ENCODE assay signal across 28 cellular contexts in the genomic region with DNA sequence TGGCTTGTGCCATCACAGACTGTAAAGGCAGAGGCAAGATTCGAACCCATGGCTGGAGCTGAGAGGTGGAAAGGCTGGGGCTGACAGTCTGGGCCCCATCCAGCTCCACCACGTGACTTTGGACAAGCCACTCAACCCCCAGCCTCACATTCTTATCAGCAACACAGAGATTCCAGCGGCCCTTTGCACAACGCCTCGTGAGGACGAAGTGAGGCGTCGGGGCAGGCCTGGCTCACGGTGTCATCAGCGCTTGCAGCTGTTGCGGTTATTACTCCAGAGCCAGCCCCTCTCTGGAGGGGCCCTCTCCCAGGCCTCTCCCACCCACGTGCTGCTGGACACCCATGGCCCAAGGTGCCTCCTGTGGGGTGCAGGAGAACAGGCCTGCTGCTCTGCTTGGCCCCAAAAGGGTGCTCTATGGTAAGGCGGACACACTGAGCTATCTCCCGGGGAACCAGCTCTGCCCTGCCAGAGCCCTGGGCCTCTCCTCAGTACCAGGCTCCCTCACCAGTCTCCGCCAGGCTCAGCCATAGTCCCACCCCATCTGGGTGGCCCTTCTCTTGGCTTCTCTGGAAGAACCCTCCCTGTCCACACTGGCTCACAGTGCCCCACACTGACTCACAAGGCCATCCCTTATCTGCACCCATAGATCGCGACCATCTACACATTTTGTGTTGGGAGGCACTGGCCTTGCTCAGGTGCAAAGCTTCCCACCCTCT. TPM values are rescaled to one million over a fixed set of nuclear protein-coding genes. Genes with fewer than 3 reads are reported as not detected.
"Had no signal": no experiment of that assay in that cellular context is flagged by ENCODE, and none has a peak within 500 bp of the region (broad histone marks: within the 10 kb centered on the region; RNA-seq: fewer than 3 reads in every experiment).

No MANE protein-coding gene starts in this region.

- H3K27me3 ChIP-seq: breast epithelium, esophagus squamous epithelium, right lobe of liver, stomach, thyroid gland, upper lobe of right lung had no signal

- H3K4me1 ChIP-seq: breast epithelium, thyroid gland, upper lobe of right lung had no signal

- H3K27ac ChIP-seq: breast epithelium, epithelial cell of prostate, esophagus squamous epithelium, right lobe of liver, stomach, thyroid gland, upper lobe of right lung had no signal

- H3K9me3 ChIP-seq: breast epithelium, esophagus squamous epithelium, right lobe of liver, stomach, thyroid gland, upper lobe of right lung had no signal

- DNase-seq: activated CD4-positive, alpha-beta T cell treated with anti-CD3 and anti-CD28 coated beads for 1 hour; activated effector memory CD4-positive, alpha-beta T cell treated with anti-CD3 and anti-CD28 coated beads, Interleukin-2, amount 50 U/mL, for 16 hours; activated naive CD4-positive, alpha-beta T cell treated with anti-CD3 and anti-CD28 coated beads for 36 hours; amygdala; central memory CD4-positive, alpha-beta T cell; dermis blood vessel endothelial cell; effector CD4-positive, alpha-beta T cell; esophagus squamous epithelium; islet precursor cell; left cardiac atrium; mammary epithelial cell; right lobe of liver; stimulated activated CD4-positive, alpha-beta T cell treated with anti-CD3 and anti-CD28 coated beads, Interleukin-12 subunit alpha, Interleukin-12 subunit beta, amount 100 ng/mL, for 4 hours; stimulated activated CD4-positive, alpha-beta T cell treated with anti-CD3 and anti-CD28 coated beads, Interleukin-4, amount 100 ng/mL, for 24 hours; stomach; T-helper 2 cell; thyroid gland; upper lobe of right lung had no signal

- H3K27me3 Mint-ChIP-seq: progenitor cell of endocrine pancreas; stimulated activated memory B cell treated with anti-CD40 and anti-IgM and Interleukin-4, amounts not matched to agents 10 μg/mL and 1 μg/mL and 100 μg/mL, for 72 hours had no signal

- H3K9me3 Mint-ChIP-seq: activated naive CD4-positive, alpha-beta T cell treated with anti-CD3 and anti-CD28 coated beads for 36 hours; activated T-helper 1 cell treated with anti-CD3 and anti-CD28 coated beads, Interleukin-12 subunit alpha, Interleukin-12 subunit beta, Interleukin-2, Interleukin-4 antibody, amounts not matched to agents 30 ng/mL and 10 ng/mL and 1 ng/mL, durations not matched to agents 14 hours and 24 hours and 36 hours; nephron; stimulated activated memory B cell treated with anti-CD40 and anti-IgM and Interleukin-4, amounts not matched to agents 10 μg/mL and 1 μg/mL and 100 μg/mL, for 72 hours; WTC11 had no signal

- H3K27ac Mint-ChIP-seq: activated naive CD4-positive, alpha-beta T cell treated with anti-CD3 and anti-CD28 coated beads for 36 hours; activated T-helper 1 cell treated with anti-CD3 and anti-CD28 coated beads, Interleukin-12 subunit alpha, Interleukin-12 subunit beta, Interleukin-2, Interleukin-4 antibody, amounts not matched to agents 30 ng/mL and 10 ng/mL and 1 ng/mL, durations not matched to agents 14 hours and 24 hours and 36 hours; nephron; stimulated activated memory B cell treated with anti-CD40 and anti-IgM and Interleukin-4, amounts not matched to agents 10 μg/mL and 1 μg/mL and 100 μg/mL, for 72 hours; WTC11 had no signal

- H3K4me1 Mint-ChIP-seq: nephron; stimulated activated memory B cell treated with anti-CD40 and anti-IgM and Interleukin-4, amounts not matched to agents 10 μg/mL and 1 μg/mL and 100 μg/mL, for 72 hours; WTC11 had no signal

- H3K4me3 Mint-ChIP-seq: activated naive CD4-positive, alpha-beta T cell treated with anti-CD3 and anti-CD28 coated beads for 36 hours; activated T-helper 1 cell treated with anti-CD3 and anti-CD28 coated beads, Interleukin-12 subunit alpha, Interleukin-12 subunit beta, Interleukin-2, Interleukin-4 antibody, amounts not matched to agents 30 ng/mL and 10 ng/mL and 1 ng/mL, durations not matched to agents 14 hours and 24 hours and 36 hours; nephron; stimulated activated memory B cell treated with anti-CD40 and anti-IgM and Interleukin-4, amounts not matched to agents 10 μg/mL and 1 μg/mL and 100 μg/mL, for 72 hours; WTC11 had no signal

- H3K36me3 ChIP-seq: breast epithelium, right lobe of liver had no signal

- ATAC-seq: stimulated activated memory B cell treated with anti-CD40 and anti-IgM and Interleukin-4, amounts not matched to agents 10 μg/mL and 1 μg/mL and 100 μg/mL, for 72 hours; upper lobe of right lung; WTC11 had no signal

- H3K4me3 ChIP-seq: breast epithelium, esophagus squamous epithelium, right lobe of liver, skin epidermis, stomach, thyroid gland, upper lobe of right lung had no signal

RNA-seq across cellular contexts. Expression of a gene that starts 21.1 kb away (rescaled TPM):
- total RNA-seq: activated naive CD4-positive, alpha-beta T cell treated with anti-CD3 and anti-CD28 coated beads for 36 hours; activated T-helper 1 cell treated with anti-CD3 and anti-CD28 coated beads, Interleukin-12 subunit alpha, Interleukin-12 subunit beta, Interleukin-2, Interleukin-4 antibody, amounts not matched to agents 30 ng/mL and 10 ng/mL and 1 ng/mL, durations not matched to agents 14 hours and 24 hours and 36 hours; left cardiac atrium; liver; renal cortical epithelial cell; upper lobe of right lung had no signal
- polyA plus RNA-seq: mammary epithelial cell had no signal
